ENCODE assay signal across 1 cellular context in genomic region chr6:29624520-29624961, GRCh38.
TF ChIP-seq lines count a peak whose summit lies in the region.

No MANE protein-coding gene starts in this region.

TF ChIP-seq in K562, 482 proteins besides CTCF, POLR2A, EP300 and RAD21:
- TF ChIP-seq CHD4 (IDR thresholded peaks at IDR 0.05; ENCODE audit: insufficient read depth, insufficient replicate concordance, low read depth, low read length, poor library complexity, severe bottlenecking) = no peak
- no peak for TF ChIP-seq KLF16 (IDR thresholded peaks at IDR 0.05)
- TF ChIP-seq ARID4B (CRISPR knock-in tag; IDR thresholded peaks at IDR 0.05) = no peak
- no peak for TF ChIP-seq ZNF347 (CRISPR knock-in tag; IDR thresholded peaks at IDR 0.05; ENCODE audit: low read depth)
- no peak for TF ChIP-seq TFAM (CRISPR knock-in tag; conservative IDR thresholded peaks at IDR 0.05)
- TF ChIP-seq PTTG1 (tag; IDR thresholded peaks at IDR 0.05; ENCODE audit: low read depth) = no peak
- TF ChIP-seq ZNF407 (IDR thresholded peaks at IDR 0.05; ENCODE audit: low read depth) = no peak
- no peak for TF ChIP-seq HCFC1 (IDR thresholded peaks at IDR 0.05; ENCODE audit: low read depth, low read length)
- no peak for TF ChIP-seq ELF1 (tag; IDR thresholded peaks at IDR 0.05)
- no peak for TF ChIP-seq MXD1 (CRISPR knock-in tag; IDR thresholded peaks at IDR 0.05; ENCODE audit: borderline replicate concordance, poor library complexity, severe bottlenecking)
- TF ChIP-seq PHF21A (IDR thresholded peaks at IDR 0.05; ENCODE audit: borderline replicate concordance, low read depth) = no peak
- no peak for TF ChIP-seq TCF15 (CRISPR knock-in tag; IDR thresholded peaks at IDR 0.05)
- no peak for TF ChIP-seq GABPB2 (CRISPR knock-in tag; conservative IDR thresholded peaks at IDR 0.05)
- no peak for TF ChIP-seq WHSC1 (IDR thresholded peaks at IDR 0.05; ENCODE audit: low read length)
- TF ChIP-seq RBBP5 (IDR thresholded peaks at IDR 0.05; ENCODE audit: borderline replicate concordance, insufficient read depth, low read length, poor library complexity, severe bottlenecking) = no peak
- no peak for TF ChIP-seq YBX1 (IDR thresholded peaks at IDR 0.05)
- TF ChIP-seq THRAP3 (IDR thresholded peaks at IDR 0.05; ENCODE audit: borderline replicate concordance) = no peak
- no peak for TF ChIP-seq HNRNPK (IDR thresholded peaks at IDR 0.05; ENCODE audit: low read depth, low read length, poor library complexity, severe bottlenecking)
- TF ChIP-seq ELK1 (CRISPR knock-in tag; IDR thresholded peaks at IDR 0.05) = no peak
